ENCODE assay signal across 16 cellular contexts in genomic region chr1:187685338-187685737, GRCh38.
DNase-seq lines count a peak whose midpoint lies in the region; ATAC-seq, FAIRE-seq and TF ChIP-seq lines count a peak whose summit lies in the region.
"Had no signal": no experiment of that assay in that cellular context is flagged by ENCODE, and none has a peak within 500 bp of the region (broad histone marks: within the 10 kb centered on the region; RNA-seq: fewer than 3 reads in every experiment).

No MANE protein-coding gene starts in this region.

- H2AK5ac ChIP-seq in IMR-90 (ENCODE audit: low read depth, low read length), result no peak overlapping the region

- DNase-seq in ACHN (peak; percentile 20), IMR-90 (peak; percentile 86), astrocyte of the hippocampus (ENCODE audit: low read depth, low spot score) (peak; percentile 41), foreskin melanocyte (peak; percentile 8), RCC 7860 (ENCODE audit: low spot score) (no peak), left colon (no peak), ovary (no peak)
- DNase-seq in activated CD8-positive, alpha-beta memory T cell treated with anti-CD3 and anti-CD28 coated beads for 24 hours, result no peak
- DNase-seq: activated CD8-positive, alpha-beta memory T cell treated with anti-CD3 and anti-CD28 coated beads, Interleukin-2, amount 10 ng/mL, durations not matched to agents 7 days and 5 days; activated gamma-delta T cell; aorta; NCI-H1105; stimulated activated CD4-positive, alpha-beta T cell treated with anti-CD3 and anti-CD28 coated beads, Interleukin-2, amount 100 ng/mL, for 24 hours had no signal

- H3K79me1 ChIP-seq in IMR-90 (ENCODE audit: low read depth in 1 of 2, low read length in 2 of 2), result no peaks in the 10 kb centered on the region

- no peaks in the 10 kb centered on the region for H3K27me3 ChIP-seq in IMR-90 (ENCODE audit: control insufficient read depth, insufficient read depth, low read length)
- H3K27me3 ChIP-seq in ovary, result no peaks in the 10 kb centered on the region

- no peak for TF ChIP-seq EP300 in ovary (IDR thresholded peaks at IDR 0.05)

- H2AK9ac ChIP-seq in IMR-90 (replicated peaks; ENCODE audit: low read depth, low read length, poor library complexity), result no peak overlapping the region

- CTCF ChIA-PET in IMR-90 (lab: Yijun Ruan, JAX), result no interaction called here

- no peaks in the 10 kb centered on the region; the same call in 1 of the 2 replicates for H3K9me1 ChIP-seq in IMR-90 (ENCODE audit: insufficient read depth, low read length)

- H3K9me3 ChIP-seq in IMR-90 (ENCODE audit: control insufficient read depth, insufficient read depth, low read length), result no peaks in the 10 kb centered on the region
- no peaks in the 10 kb centered on the region for H3K9me3 ChIP-seq in ovary

- no peak for TF ChIP-seq CTCF in IMR-90 (conservative IDR thresholded peaks at IDR 0.05; ENCODE audit: low read depth, low read length)
- no peak for TF ChIP-seq CTCF in ovary (IDR thresholded peaks at IDR 0.05)

- H2BK5ac ChIP-seq in IMR-90 (ENCODE audit: low read depth, low read length, poor library complexity, severe bottlenecking), result peak overlapping the region; percentile 84

- H3K4me3 ChIP-seq in IMR-90 (ENCODE audit: insufficient read depth, low read depth, low read length), result no peak overlapping the region
- no peak overlapping the region for H3K4me3 ChIP-seq in ovary
- H3K4me3 ChIP-seq: lung had no signal

- no peak overlapping the region for H3K4ac ChIP-seq in IMR-90 (ENCODE audit: low read depth, low read length)

- H3K27ac ChIP-seq in IMR-90 (ENCODE audit: insufficient read depth, low read length), result no peak overlapping the region
- no peak overlapping the region for H3K27ac ChIP-seq in ovary

- no peak for TF ChIP-seq RAD21 in IMR-90 (IDR thresholded peaks at IDR 0.05; ENCODE audit: low read length)

- H4K8ac ChIP-seq in IMR-90 (ENCODE audit: low read depth in 2 of 2, low read length in 2 of 2), result peak overlapping the region in 1 of 2 experiments; percentile 64; a peak in 2 of 4 replicates

- intact Hi-C loops in IMR-90 (cut with micrococcal nuclease), result loop anchor here (5.0 kb wide), 1 partner anchor 193 kb away; no protein-coding TSS in a partner anchor
- intact Hi-C loops in left colon (cut with DNase I, micrococcal nuclease), result no loop called here
- intact Hi-C loops in ovary (cut with DNase I), result no loop called here

- ATAC-seq in IMR-90 (ENCODE audit: low read depth) (peak; percentile 94), left colon (no peak)
- ATAC-seq: activated CD8-positive, alpha-beta memory T cell treated with anti-CD3 and anti-CD28 coated beads, Interleukin-2, amount 10 ng/mL, durations not matched to agents 7 days and 5 days; natural killer cell treated with Interleukin-12 subunit alpha and Interleukin-12 subunit beta and Interleukin-15 and Interleukin-18, amount 100 ng/mL, for 72 hours had no signal

- H3K4me2 ChIP-seq in IMR-90 (ENCODE audit: low read depth, low read length), result peak overlapping the region; percentile 60; the same call in 1 of the 2 replicates

- H4K91ac ChIP-seq in IMR-90 (ENCODE audit: insufficient read depth, low read depth, low read length), result no peak overlapping the region

- in situ Hi-C loops in ACHN (cut with HindIII; ENCODE audit: low pct_ligation_motif_present, low pct_unique_long_range_greater_than_20kb, low sequenced_read_pairs), result no loop called here
- in situ Hi-C loops in IMR-90 (cut with MboI; ENCODE audit: low sequenced_read_pairs), result no loop called here

- no peak for TF ChIP-seq POLR2A in IMR-90 (IDR thresholded peaks at IDR 0.05; ENCODE audit: low read depth, low read length)
- TF ChIP-seq POLR2A in ovary (IDR thresholded peaks at IDR 0.05), result no peak

- H3K4me1 ChIP-seq in IMR-90 (ENCODE audit: control insufficient read depth, insufficient read depth, low read length) (peaks cover 2% of the 10 kb centered on the region; the same call in 1 of the 2 replicates), ovary (ENCODE audit: insufficient read depth) (no peaks in the 10 kb centered on the region)

- H4K5ac ChIP-seq in IMR-90 (ENCODE audit: low read depth, low read length), result no peak overlapping the region

- no peaks in the 10 kb centered on the region for H4K20me1 ChIP-seq in IMR-90 (ENCODE audit: insufficient read depth, low read length)

- no peak overlapping the region for H3K56ac ChIP-seq in IMR-90 (ENCODE audit: extremely low read depth, insufficient read depth, low read length)

- no peak for FAIRE-seq in RCC 7860 (lab: Jason Lieb, UNC)
- FAIRE-seq: frontal cortex had no signal

- H3K36me3 ChIP-seq in IMR-90 (ENCODE audit: control insufficient read depth, insufficient read depth, low read length), result no peaks in the 10 kb centered on the region
- no peaks in the 10 kb centered on the region for H3K36me3 ChIP-seq in ovary

- H3K14ac ChIP-seq in IMR-90 (replicated peaks; ENCODE audit: low read depth, low read length), result no peak overlapping the region

- H3K9ac ChIP-seq in IMR-90 (ENCODE audit: low read depth, low read length), result no peak overlapping the region

- no peak overlapping the region for H3K23ac ChIP-seq in IMR-90 (ENCODE audit: low read depth, low read length)

- peak overlapping the region; percentile 83 for H2BK120ac ChIP-seq in IMR-90 (ENCODE audit: low read depth, low read length)

- no peak overlapping the region for H2AFZ ChIP-seq in IMR-90 (replicated peaks; ENCODE audit: low read length, poor library complexity)

- POLR2A ChIA-PET in IMR-90 (lab: Charles Lee; ENCODE audit: unreplicated experiment), result no interaction called here

- H3K18ac ChIP-seq in IMR-90 (ENCODE audit: low read depth, low read length), result peak overlapping the region; percentile 85; the same call in 1 of the 2 replicates

- no peak overlapping the region for H2BK15ac ChIP-seq in IMR-90 (ENCODE audit: low read depth, low read length)

- no peak overlapping the region; the same call in 1 of the 2 replicates for H2BK20ac ChIP-seq in IMR-90 (ENCODE audit: low read depth, low read length)

- BruUV-seq in IMR-90 (replicated peaks; lab: Mats Ljungman, UMichigan), result no TSS peak

- dilution Hi-C loops in IMR-90 (cut with HindIII; ENCODE audit: low sequenced_read_pairs, unreplicated experiment), result no loop called here

TF ChIP-seq in IMR-90, 13 proteins besides CTCF, POLR2A, EP300 and RAD21:
- TF ChIP-seq FOS (IDR thresholded peaks at IDR 0.05; ENCODE audit: low read depth, low read length), result peak; percentile 56; the same call in 1 of the 2 replicates
- peak; percentile 7; the same call in 1 of the 2 replicates for TF ChIP-seq CEBPB (IDR thresholded peaks at IDR 0.05; ENCODE audit: low read depth, low read length)
- no peak for TF ChIP-seq MAFK (IDR thresholded peaks at IDR 0.05; ENCODE audit: low read depth, low read length)
- TF ChIP-seq ELK1 (IDR thresholded peaks at IDR 0.05; ENCODE audit: borderline replicate concordance, low read depth, low read length), result no peak
- no peak for TF ChIP-seq RCOR1 (IDR thresholded peaks at IDR 0.05; ENCODE audit: insufficient replicate concordance, low read length)

Comparison
In these comparisons a context has a peak if more than half of its experiments do, and no peak if none do; other contexts are left out.
1. DNase-seq: peak in ACHN (single experiment), IMR-90 (single experiment), astrocyte of the hippocampus (single experiment) and foreskin melanocyte (single experiment); none in RCC 7860 (single experiment), left colon (0 of 2), activated CD8-positive, alpha-beta memory T cell treated with anti-CD3 and anti-CD28 coated beads for 24 hours (single experiment) and ovary (0 of 5).